ENCODE assay signal across 10 cellular contexts in genomic region chr19:35619290-35619923, GRCh38. TPM values are rescaled to one million over a fixed set of nuclear protein-coding genes. Genes with fewer than 3 reads are reported as not detected.
"Had no signal": no experiment of that assay in that cellular context is flagged by ENCODE, and none has a peak within 500 bp of the region (broad histone marks: within the 10 kb centered on the region; RNA-seq: fewer than 3 reads in every experiment).

No MANE protein-coding gene starts in this region.

- DNase-seq: GM23248, GOT3, HCEC 1CT, HFFc6 had no signal

- H3K9me3 ChIP-seq: HAP-1 had no signal

- H3K27ac Mint-ChIP-seq: GM23338, H9, HFFc6 had no signal

- H3K4me3 ChIP-seq: GM23248, GM23338, HAP-1 had no signal

- H3K4me1 ChIP-seq: HAP-1 had no signal

- H3K9me3 Mint-ChIP-seq: GM23338, H9, HFFc6 had no signal

- H2AFZ ChIP-seq: GM23248, GM23338 had no signal

- H3K4me1 Mint-ChIP-seq: GM23338, H9 had no signal

- H3K4me2 ChIP-seq: GM23338 had no signal

- H3K4me3 Mint-ChIP-seq: GM23338, H9, HFFc6 had no signal

- H3K27ac ChIP-seq: GM23248 had no signal

RNA-seq across cellular contexts. Expression of gene ETV2, which starts 22.1 kb away (rescaled TPM):
- total RNA-seq: GM23248 had no signal

RNA-seq across cellular contexts. Expression of gene PMIS2, which starts 33.4 kb away (rescaled TPM):
- total RNA-seq: GM23248, GM23338, H1, H4, H7, H9, HFFc6 had no signal
